ENCODE assay signal across 23 cellular contexts in genomic region chr19:44107751-44108150, GRCh38.
"Had no signal": no experiment of that assay in that cellular context is flagged by ENCODE, and none has a peak within 500 bp of the region (broad histone marks: within the 10 kb centered on the region; RNA-seq: fewer than 3 reads in every experiment).

No MANE protein-coding gene starts in this region.

- ATAC-seq: gastroesophageal sphincter; left lung; lower lobe of right lung; naive thymus-derived CD8-positive, alpha-beta T cell; psoas muscle; right lobe of liver; stimulated activated memory B cell treated with anti-CD40 and anti-IgM and Interleukin-4, amounts not matched to agents 10 μg/mL and 1 μg/mL and 100 μg/mL, for 72 hours had no signal

- H3K27me3 ChIP-seq: dorsolateral prefrontal cortex, esophagus squamous epithelium, gastroesophageal sphincter, left lung, neutrophil, right lobe of liver, spleen, testis, tibial nerve had no signal

- H3K27ac ChIP-seq: dorsolateral prefrontal cortex, esophagus squamous epithelium, gastroesophageal sphincter, left lung, lower lobe of right lung, neutrophil, psoas muscle, right lobe of liver, spleen, testis, tibial nerve had no signal

- H3K9me3 ChIP-seq: testis had no signal

- H3K4me3 ChIP-seq: dorsolateral prefrontal cortex, esophagus squamous epithelium, gastroesophageal sphincter, left lung, lower lobe of right lung, psoas muscle, right lobe of liver, testis, tibial nerve had no signal

- DNase-seq: cortex of kidney; dorsolateral prefrontal cortex; effector memory CD4-positive, alpha-beta T cell; esophagus squamous epithelium; foreskin fibroblast; glutamatergic neuron; islet precursor cell; left lung; lower lobe of right lung; midbrain; naive thymus-derived CD8-positive, alpha-beta T cell; psoas muscle; retina; right lobe of liver; spleen; stimulated activated CD4-positive, alpha-beta T cell treated with anti-CD3 and anti-CD28 coated beads, Interleukin-15, amount 100 ng/mL, for 24 hours; stimulated activated CD4-positive, alpha-beta T cell treated with anti-CD3 and anti-CD28 coated beads, Interleukin-1b, Interleukin-23, amount 100 ng/mL, for 48 hours; stimulated activated CD4-positive, alpha-beta T cell treated with anti-CD3 and anti-CD28 coated beads, Interleukin-4, amount 100 ng/mL, for 24 hours; testis had no signal
